Comparison of ENCODE assay signal across 1 cellular context in the genomic region with DNA sequence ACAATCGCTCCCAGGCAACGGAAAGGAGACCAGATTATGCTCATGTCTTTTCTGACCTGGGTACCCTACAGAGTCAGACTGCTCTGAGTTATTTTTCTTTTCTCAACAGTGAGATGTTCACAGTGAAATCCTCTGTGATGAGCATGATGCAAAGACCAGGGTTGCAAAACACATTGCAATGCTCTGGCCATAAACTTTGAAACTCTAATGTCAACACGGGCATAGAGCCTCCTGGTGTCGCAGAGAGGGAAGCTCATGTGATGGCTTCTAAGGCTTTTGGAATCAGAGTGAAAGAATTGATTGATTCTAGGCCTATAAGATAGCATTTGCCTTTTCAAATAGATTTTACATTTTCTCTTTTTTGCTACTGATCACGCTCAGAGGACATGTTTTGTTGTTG.
TF ChIP-seq lines count a peak whose summit lies in the region.

No MANE protein-coding gene starts in this region.

TF ChIP-seq in HepG2, 621 proteins besides CTCF, POLR2A, EP300 and RAD21 (continued from another document and continues in another):
- TF ChIP-seq IRF1 (CRISPR knock-in tag; IDR thresholded peaks at IDR 0.05; ENCODE audit: low read depth) (no peak), ATRX (CRISPR knock-in tag; IDR thresholded peaks at IDR 0.05; ENCODE audit: borderline replicate concordance) (no peak), ZFP36L2 (CRISPR knock-in tag; IDR thresholded peaks at IDR 0.05) (no peak), FOXM1 (CRISPR knock-in tag; IDR thresholded peaks at IDR 0.05) (no peak), ZNF460 (CRISPR knock-in tag; IDR thresholded peaks at IDR 0.05; ENCODE audit: borderline replicate concordance) (no peak), ZNF12 (CRISPR knock-in tag; IDR thresholded peaks at IDR 0.05) (0 out of 2 replicates have a peak, but pooled peaks have one; percentile 25), ZNF225 (CRISPR knock-in tag; IDR thresholded peaks at IDR 0.05) (no peak), THAP8 (CRISPR knock-in tag; IDR thresholded peaks at IDR 0.05; ENCODE audit: borderline replicate concordance) (no peak), TAF1 (CRISPR knock-in tag; IDR thresholded peaks at IDR 0.05) (no peak), SMC3 (IDR thresholded peaks at IDR 0.05; ENCODE audit: low read length) (peak; percentile 94), BORCS8-MEF2B (CRISPR knock-in tag; IDR thresholded peaks at IDR 0.05) (no peak), ZNF878 (CRISPR knock-in tag; IDR thresholded peaks at IDR 0.05) (no peak), RBM22 (optimal IDR thresholded peaks at IDR 0.05; ENCODE audit: low read length) (no peak), KDM4B (CRISPR knock-in tag; IDR thresholded peaks at IDR 0.05) (0 out of 2 replicates have a peak, but pooled peaks have one; percentile 36), HOXA7 (CRISPR knock-in tag; IDR thresholded peaks at IDR 0.05) (no peak), ZNF292 (CRISPR knock-in tag; IDR thresholded peaks at IDR 0.05; ENCODE audit: borderline replicate concordance, low read depth) (no peak), HHEX (CRISPR knock-in tag; IDR thresholded peaks at IDR 0.05) (no peak), ATF7 (IDR thresholded peaks at IDR 0.05) (no peak), ATF7 (CRISPR knock-in tag; IDR thresholded peaks at IDR 0.05) (no peak), PAXIP1 (CRISPR knock-in tag; conservative IDR thresholded peaks at IDR 0.05) (peak; percentile 63), FOSL2 (CRISPR knock-in tag; IDR thresholded peaks at IDR 0.05) (peak; percentile 60), ZNF33A (CRISPR knock-in tag; IDR thresholded peaks at IDR 0.05; ENCODE audit: borderline replicate concordance) (no peak), ZNF768 (CRISPR knock-in tag; IDR thresholded peaks at IDR 0.05) (no peak), POLR2AphosphoS2 (IDR thresholded peaks at IDR 0.05; ENCODE audit: low read depth, low read length) (no peak), GABPB1 (CRISPR knock-in tag; IDR thresholded peaks at IDR 0.05) (peak; percentile 10; the same call in 1 of the 2 replicates), GZF1 (CRISPR knock-in tag; IDR thresholded peaks at IDR 0.05) (no peak), FOXO1 (CRISPR knock-in tag; IDR thresholded peaks at IDR 0.05) (peak; percentile 63; the same call in 1 of the 2 replicates), ZSCAN12 (CRISPR knock-in tag; IDR thresholded peaks at IDR 0.05) (no peak), ZNF180 (CRISPR knock-in tag; IDR thresholded peaks at IDR 0.05; ENCODE audit: borderline replicate concordance, low read depth) (no peak), WIZ (CRISPR knock-in tag; IDR thresholded peaks at IDR 0.05) (peak; percentile 31; the same call in 1 of the 2 replicates), ZNF10 (CRISPR knock-in tag; IDR thresholded peaks at IDR 0.05; ENCODE audit: borderline replicate concordance, low read depth) (no peak), ATF7-NPFF (CRISPR knock-in tag; IDR thresholded peaks at IDR 0.05; ENCODE audit: low read depth) (no peak), ZSCAN21 (CRISPR knock-in tag; IDR thresholded peaks at IDR 0.05; ENCODE audit: borderline replicate concordance) (no peak), CHD4 (IDR thresholded peaks at IDR 0.05; ENCODE audit: borderline replicate concordance, low read length) (no peak), ZNF703 (CRISPR knock-in tag; IDR thresholded peaks at IDR 0.05; ENCODE audit: borderline replicate concordance) (no peak), NFE2L1 (CRISPR knock-in tag; IDR thresholded peaks at IDR 0.05; ENCODE audit: borderline replicate concordance) (no peak), ZNF580 (CRISPR knock-in tag; IDR thresholded peaks at IDR 0.05; ENCODE audit: borderline replicate concordance, low read depth) (no peak), MAZ (IDR thresholded peaks at IDR 0.05; ENCODE audit: borderline replicate concordance, low read depth, low read length) (no peak), MAZ (CRISPR knock-in tag; IDR thresholded peaks at IDR 0.05; ENCODE audit: low read depth) (no peak), DRAP1 (CRISPR knock-in tag; IDR thresholded peaks at IDR 0.05) (0 out of 2 replicates have a peak, but pooled peaks have one; percentile 24), SIX4 (CRISPR knock-in tag; IDR thresholded peaks at IDR 0.05) (no peak), POGK (CRISPR knock-in tag; conservative IDR thresholded peaks at IDR 0.05) (no peak), NFIC (IDR thresholded peaks at IDR 0.05; ENCODE audit: low read length) (no peak), ZNF383 (CRISPR knock-in tag; IDR thresholded peaks at IDR 0.05; ENCODE audit: borderline replicate concordance) (no peak), ZNF614 (CRISPR knock-in tag; IDR thresholded peaks at IDR 0.05; ENCODE audit: borderline replicate concordance) (0 out of 2 replicates have a peak, but pooled peaks have one; percentile 41), KLF6 (CRISPR knock-in tag; IDR thresholded peaks at IDR 0.05) (0 out of 2 replicates have a peak, but pooled peaks have one; percentile 34), KLF12 (CRISPR knock-in tag; IDR thresholded peaks at IDR 0.05; ENCODE audit: borderline replicate concordance) (no peak)
- TF ChIP-seq, protein P1, sequence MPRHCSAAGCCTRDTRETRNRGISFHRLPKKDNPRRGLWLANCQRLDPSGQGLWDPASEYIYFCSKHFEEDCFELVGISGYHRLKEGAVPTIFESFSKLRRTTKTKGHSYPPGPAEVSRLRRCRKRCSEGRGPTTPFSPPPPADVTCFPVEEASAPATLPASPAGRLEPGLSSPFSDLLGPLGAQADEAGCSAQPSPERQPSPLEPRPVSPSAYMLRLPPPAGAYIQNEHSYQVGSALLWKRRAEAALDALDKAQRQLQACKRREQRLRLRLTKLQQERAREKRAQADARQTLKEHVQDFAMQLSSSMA (CRISPR knock-in tag; IDR thresholded peaks at IDR 0.05), result no peak
- TF ChIP-seq, protein P2, sequence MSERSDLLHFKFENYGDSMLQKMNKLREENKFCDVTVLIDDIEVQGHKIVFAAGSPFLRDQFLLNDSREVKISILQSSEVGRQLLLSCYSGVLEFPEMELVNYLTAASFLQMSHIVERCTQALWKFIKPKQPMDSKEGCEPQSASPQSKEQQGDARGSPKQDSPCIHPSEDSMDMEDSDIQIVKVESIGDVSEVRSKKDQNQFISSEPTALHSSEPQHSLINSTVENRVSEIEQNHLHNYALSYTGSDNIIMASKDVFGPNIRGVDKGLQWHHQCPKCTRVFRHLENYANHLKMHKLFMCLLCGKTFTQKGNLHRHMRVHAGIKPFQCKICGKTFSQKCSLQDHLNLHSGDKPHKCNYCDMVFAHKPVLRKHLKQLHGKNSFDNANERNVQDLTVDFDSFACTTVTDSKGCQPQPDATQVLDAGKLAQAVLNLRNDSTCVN (CRISPR knock-in tag; IDR thresholded peaks at IDR 0.05; ENCODE audit: borderline replicate concordance), result no peak
- TF ChIP-seq, protein P3, sequence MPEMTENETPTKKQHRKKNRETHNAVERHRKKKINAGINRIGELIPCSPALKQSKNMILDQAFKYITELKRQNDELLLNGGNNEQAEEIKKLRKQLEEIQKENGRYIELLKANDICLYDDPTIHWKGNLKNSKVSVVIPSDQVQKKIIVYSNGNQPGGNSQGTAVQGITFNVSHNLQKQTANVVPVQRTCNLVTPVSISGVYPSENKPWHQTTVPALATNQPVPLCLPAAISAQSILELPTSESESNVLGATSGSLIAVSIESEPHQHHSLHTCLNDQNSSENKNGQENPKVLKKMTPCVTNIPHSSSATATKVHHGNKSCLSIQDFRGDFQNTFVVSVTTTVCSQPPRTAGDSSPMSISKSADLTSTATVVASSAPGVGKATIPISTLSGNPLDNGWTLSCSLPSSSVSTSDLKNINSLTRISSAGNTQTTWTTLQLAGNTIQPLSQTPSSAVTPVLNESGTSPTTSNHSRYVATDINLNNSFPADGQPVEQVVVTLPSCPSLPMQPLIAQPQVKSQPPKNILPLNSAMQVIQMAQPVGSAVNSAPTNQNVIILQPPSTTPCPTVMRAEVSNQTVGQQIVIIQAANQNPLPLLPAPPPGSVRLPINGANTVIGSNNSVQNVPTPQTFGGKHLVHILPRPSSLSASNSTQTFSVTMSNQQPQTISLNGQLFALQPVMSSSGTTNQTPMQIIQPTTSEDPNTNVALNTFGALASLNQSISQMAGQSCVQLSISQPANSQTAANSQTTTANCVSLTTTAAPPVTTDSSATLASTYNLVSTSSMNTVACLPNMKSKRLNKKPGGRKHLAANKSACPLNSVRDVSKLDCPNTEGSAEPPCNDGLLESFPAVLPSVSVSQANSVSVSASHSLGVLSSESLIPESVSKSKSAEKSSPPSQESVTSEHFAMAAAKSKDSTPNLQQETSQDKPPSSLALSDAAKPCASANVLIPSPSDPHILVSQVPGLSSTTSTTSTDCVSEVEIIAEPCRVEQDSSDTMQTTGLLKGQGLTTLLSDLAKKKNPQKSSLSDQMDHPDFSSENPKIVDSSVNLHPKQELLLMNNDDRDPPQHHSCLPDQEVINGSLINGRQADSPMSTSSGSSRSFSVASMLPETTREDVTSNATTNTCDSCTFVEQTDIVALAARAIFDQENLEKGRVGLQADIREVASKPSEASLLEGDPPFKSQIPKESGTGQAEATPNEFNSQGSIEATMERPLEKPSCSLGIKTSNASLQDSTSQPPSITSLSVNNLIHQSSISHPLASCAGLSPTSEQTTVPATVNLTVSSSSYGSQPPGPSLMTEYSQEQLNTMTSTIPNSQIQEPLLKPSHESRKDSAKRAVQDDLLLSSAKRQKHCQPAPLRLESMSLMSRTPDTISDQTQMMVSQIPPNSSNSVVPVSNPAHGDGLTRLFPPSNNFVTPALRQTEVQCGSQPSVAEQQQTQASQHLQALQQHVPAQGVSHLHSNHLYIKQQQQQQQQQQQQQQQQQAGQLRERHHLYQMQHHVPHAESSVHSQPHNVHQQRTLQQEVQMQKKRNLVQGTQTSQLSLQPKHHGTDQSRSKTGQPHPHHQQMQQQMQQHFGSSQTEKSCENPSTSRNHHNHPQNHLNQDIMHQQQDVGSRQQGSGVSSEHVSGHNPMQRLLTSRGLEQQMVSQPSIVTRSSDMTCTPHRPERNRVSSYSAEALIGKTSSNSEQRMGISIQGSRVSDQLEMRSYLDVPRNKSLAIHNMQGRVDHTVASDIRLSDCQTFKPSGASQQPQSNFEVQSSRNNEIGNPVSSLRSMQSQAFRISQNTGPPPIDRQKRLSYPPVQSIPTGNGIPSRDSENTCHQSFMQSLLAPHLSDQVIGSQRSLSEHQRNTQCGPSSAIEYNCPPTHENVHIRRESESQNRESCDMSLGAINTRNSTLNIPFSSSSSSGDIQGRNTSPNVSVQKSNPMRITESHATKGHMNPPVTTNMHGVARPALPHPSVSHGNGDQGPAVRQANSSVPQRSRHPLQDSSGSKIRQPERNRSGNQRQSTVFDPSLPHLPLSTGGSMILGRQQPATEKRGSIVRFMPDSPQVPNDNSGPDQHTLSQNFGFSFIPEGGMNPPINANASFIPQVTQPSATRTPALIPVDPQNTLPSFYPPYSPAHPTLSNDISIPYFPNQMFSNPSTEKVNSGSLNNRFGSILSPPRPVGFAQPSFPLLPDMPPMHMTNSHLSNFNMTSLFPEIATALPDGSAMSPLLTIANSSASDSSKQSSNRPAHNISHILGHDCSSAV (CRISPR knock-in tag; IDR thresholded peaks at IDR 0.05; ENCODE audit: borderline replicate concordance), result no peak
